Comparison of ENCODE assay signal across 10 cellular contexts in genomic region chrX:57906790-57907189, GRCh38. TPM values are rescaled to one million over a fixed set of nuclear protein-coding genes. Genes with fewer than 3 reads are reported as not detected.
DNase-seq lines count a peak whose midpoint lies in the region; ATAC-seq and TF ChIP-seq lines count a peak whose summit lies in the region.
"Had no signal": no experiment of that assay in that cellular context is flagged by ENCODE, and none has a peak within 500 bp of the region (broad histone marks: within the 10 kb centered on the region; RNA-seq: fewer than 3 reads in every experiment).

No MANE protein-coding gene starts in this region.

- peaks cover 8% of the 10 kb centered on the region for H3K36me3 Mint-ChIP-seq in activated T-helper 1 cell treated with anti-CD3 and anti-CD28 coated beads, Interleukin-12 subunit alpha, Interleukin-12 subunit beta, Interleukin-2, Interleukin-4 antibody, amounts not matched to agents 30 ng/mL and 10 ng/mL and 1 ng/mL, durations not matched to agents 14 hours and 24 hours and 36 hours (ENCODE audit: low read depth)
- no peaks in the 10 kb centered on the region for H3K36me3 Mint-ChIP-seq in immature natural killer cell

- intact Hi-C loops in activated T-helper 1 cell treated with anti-CD3 and anti-CD28 coated beads, Interleukin-12 subunit alpha, Interleukin-12 subunit beta, Interleukin-2, Interleukin-4 antibody, amounts not matched to agents 30 ng/mL and 10 ng/mL and 1 ng/mL, durations not matched to agents 14 hours and 24 hours and 36 hours (cut with micrococcal nuclease): loop anchor here (5.0 kb wide), 3 partner anchors 314 to 1094 kb away; partner anchors contain the start of genes SPIN2B and ZXDB
- intact Hi-C loops in colonic mucosa (cut with DNase I): no loop called here

- peaks cover 39% of the 10 kb centered on the region for H3K4me1 Mint-ChIP-seq in activated T-helper 1 cell treated with anti-CD3 and anti-CD28 coated beads, Interleukin-12 subunit alpha, Interleukin-12 subunit beta, Interleukin-2, Interleukin-4 antibody, amounts not matched to agents 30 ng/mL and 10 ng/mL and 1 ng/mL, durations not matched to agents 14 hours and 24 hours and 36 hours (ENCODE audit: low read depth)
- H3K4me1 Mint-ChIP-seq in immature natural killer cell: peaks cover 35 to 47% of the 10 kb centered on the region in 2 donors

- H3K9me3 ChIP-seq in colonic mucosa: no peaks in the 10 kb centered on the region
- H3K9me3 ChIP-seq: mucosa of descending colon had no signal

- no peaks in the 10 kb centered on the region for H3K9me3 Mint-ChIP-seq in activated T-helper 1 cell treated with anti-CD3 and anti-CD28 coated beads, Interleukin-12 subunit alpha, Interleukin-12 subunit beta, Interleukin-2, Interleukin-4 antibody, amounts not matched to agents 30 ng/mL and 10 ng/mL and 1 ng/mL, durations not matched to agents 14 hours and 24 hours and 36 hours
- H3K9me3 Mint-ChIP-seq in immature natural killer cell: no peaks in the 10 kb centered on the region

- H3K27ac Mint-ChIP-seq in activated T-helper 1 cell treated with anti-CD3 and anti-CD28 coated beads, Interleukin-12 subunit alpha, Interleukin-12 subunit beta, Interleukin-2, Interleukin-4 antibody, amounts not matched to agents 30 ng/mL and 10 ng/mL and 1 ng/mL, durations not matched to agents 14 hours and 24 hours and 36 hours: no peak overlapping the region
- peak overlapping the region; percentile 43 to 80 (median 74) for H3K27ac Mint-ChIP-seq in immature natural killer cell

- H3K27ac ChIP-seq in ACC112 (ENCODE audit: low read depth, low read length) (peak overlapping the region; percentile 49), colonic mucosa (no peak overlapping the region)

- H3K4me1 ChIP-seq in ACC112 (ENCODE audit: control insufficient read depth, insufficient read depth, low read length, unreplicated experiment): peaks cover 17% of the 10 kb centered on the region
- H3K4me1 ChIP-seq in colonic mucosa: no peaks in the 10 kb centered on the region

- H3K27me3 ChIP-seq in ACC112 (ENCODE audit: insufficient read depth, low read length) (no peaks in the 10 kb centered on the region), GM06990 (replicated peaks; ENCODE audit: control insufficient read depth, insufficient read depth, low read length) (no peaks in the 10 kb centered on the region), colonic mucosa (no peaks in the 10 kb centered on the region)

- no peaks in the 10 kb centered on the region for H3K36me3 ChIP-seq in ACC112 (ENCODE audit: insufficient read depth, low read length)
- H3K36me3 ChIP-seq in GM06990 (ENCODE audit: control insufficient read depth, insufficient read depth, low read length): no peaks in the 10 kb centered on the region
- H3K36me3 ChIP-seq in colonic mucosa: no peaks in the 10 kb centered on the region

- no peak for TF ChIP-seq CTCF in GM06990 (IDR thresholded peaks at IDR 0.05; ENCODE audit: insufficient read depth, low read length, poor library complexity, severe bottlenecking)
- no peak for TF ChIP-seq CTCF in colonic mucosa (IDR thresholded peaks at IDR 0.05)

- DNase-seq in GM06990 (ENCODE audit: extremely low read depth, insufficient read length) (no peak), immature natural killer cell (no peak), colonic mucosa (no peak), COLO829 (ENCODE audit: low spot score) (no peak), NCI-H345 treated with DMSO at 0.1 percent for 48 hours (lab: John Stamatoyannopoulos, UW; ENCODE audit: unreplicated experiment) (no peak)
- DNase-seq in activated T-helper 1 cell treated with anti-CD3 and anti-CD28 coated beads, Interleukin-12 subunit alpha, Interleukin-12 subunit beta, Interleukin-2, Interleukin-4 antibody, amounts not matched to agents 30 ng/mL and 10 ng/mL and 1 ng/mL, durations not matched to agents 14 hours and 24 hours and 36 hours (ENCODE audit: low spot score): no peak
- DNase-seq: activated CD4-positive, alpha-beta T cell treated with anti-CD3 and anti-CD28 coated beads, Interleukin-2, amount 50 U/mL, for 4 hours; mucosa of descending colon had no signal

- H3K4me3 Mint-ChIP-seq in activated T-helper 1 cell treated with anti-CD3 and anti-CD28 coated beads, Interleukin-12 subunit alpha, Interleukin-12 subunit beta, Interleukin-2, Interleukin-4 antibody, amounts not matched to agents 30 ng/mL and 10 ng/mL and 1 ng/mL, durations not matched to agents 14 hours and 24 hours and 36 hours: peak overlapping the region; percentile 53
- peak overlapping the region; percentile 1 to 60 (median 25) for H3K4me3 Mint-ChIP-seq in immature natural killer cell

- H3K79me2 ChIP-seq in ACC112 (ENCODE audit: control insufficient read depth, insufficient read depth, low read length, unreplicated experiment): peaks cover 21% of the 10 kb centered on the region

- H3K4me3 ChIP-seq in ACC112 (ENCODE audit: low read depth, low read length): peak overlapping the region; percentile 61
- H3K4me3 ChIP-seq in GM06990 (replicated peaks; ENCODE audit: low read depth, low read length): peak overlapping the region; percentile 13; the same call in 1 of the 2 replicates
- H3K4me3 ChIP-seq in colonic mucosa: no peak overlapping the region
- H3K4me3 ChIP-seq: mucosa of descending colon had no signal

- no peak overlapping the region for H2AFZ ChIP-seq in ACC112 (ENCODE audit: low read length, unreplicated experiment)

- ATAC-seq in GM19463 (IDR thresholded peaks at IDR 0.05; ENCODE audit: unreplicated experiment): no peak
- ATAC-seq: mucosa of descending colon had no signal

- no peaks in the 10 kb centered on the region for H3K27me3 Mint-ChIP-seq in activated T-helper 1 cell treated with anti-CD3 and anti-CD28 coated beads, Interleukin-12 subunit alpha, Interleukin-12 subunit beta, Interleukin-2, Interleukin-4 antibody, amounts not matched to agents 30 ng/mL and 10 ng/mL and 1 ng/mL, durations not matched to agents 14 hours and 24 hours and 36 hours (ENCODE audit: insufficient read depth)
- H3K27me3 Mint-ChIP-seq in immature natural killer cell (ENCODE audit: low read depth in 3 of 3): peaks cover 0 to 6% (median 1%) of the 10 kb centered on the region in 3 donors

- H3K9ac ChIP-seq in colonic mucosa (ENCODE audit: low read depth in 2 of 2, low read length in 2 of 2): no peak overlapping the region

RNA-seq across cellular contexts. Expression of gene ZXDA, which starts 3.5 kb away (rescaled TPM):
- 3.6 and 3.7 TPM in 2 replicates for total RNA-seq in activated T-helper 1 cell treated with anti-CD3 and anti-CD28 coated beads, Interleukin-12 subunit alpha, Interleukin-12 subunit beta, Interleukin-2, Interleukin-4 antibody, amounts not matched to agents 30 ng/mL and 10 ng/mL and 1 ng/mL, durations not matched to agents 14 hours and 24 hours and 36 hours
- 1 to 10 TPM in 2 of 3 donors, under 1 TPM in 1; 0.90 to 2.5 (median 2.3) TPM for polyA plus RNA-seq in immature natural killer cell
- 1 to 10 TPM; 2.4 to 3.8 TPM for total RNA-seq in colonic mucosa
